Comparison of ENCODE assay signal across 9 cellular contexts in the genomic region with DNA sequence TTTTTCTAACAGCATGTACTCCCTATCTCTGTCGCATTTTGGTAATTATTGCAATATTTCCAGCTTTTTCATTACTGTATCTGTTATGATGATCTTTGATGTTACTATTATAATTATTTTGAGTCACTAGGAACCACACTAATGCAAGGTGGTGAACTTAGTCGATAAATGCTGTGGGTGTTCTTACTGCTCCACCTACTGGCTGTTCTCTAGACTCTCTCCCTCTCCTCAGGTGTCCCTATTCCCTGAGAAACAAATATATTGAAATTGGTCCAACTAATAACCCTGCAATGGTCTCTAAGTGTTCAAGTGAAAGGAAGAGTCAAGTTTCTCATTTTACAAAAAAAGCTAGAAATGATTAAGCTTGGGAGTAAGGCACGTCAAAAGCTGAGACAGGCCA. TPM values are rescaled to one million over a fixed set of nuclear protein-coding genes. Genes with fewer than 3 reads are reported as not detected.
DNase-seq lines count a peak whose midpoint lies in the region; ATAC-seq, FAIRE-seq and TF ChIP-seq lines count a peak whose summit lies in the region.
"Had no signal": no experiment of that assay in that cellular context is flagged by ENCODE, and none has a peak within 500 bp of the region (broad histone marks: within the 10 kb centered on the region; RNA-seq: fewer than 3 reads in every experiment).

No MANE protein-coding gene starts in this region.

- peak; percentile 78 for ATAC-seq in GM19351 (IDR thresholded peaks at IDR 0.05; ENCODE audit: unreplicated experiment)
- ATAC-seq in activated naive CD8-positive, alpha-beta T cell treated with anti-CD3 and anti-CD28 coated beads, Interleukin-2, amount 50 U/mL, for 24 hours: no peak

- no peak overlapping the region for H3K27ac Mint-ChIP-seq in endothelial cell (ENCODE audit: unreplicated experiment)
- H3K27ac Mint-ChIP-seq in activated naive CD8-positive, alpha-beta T cell treated with anti-CD3 and anti-CD28 coated beads, Interleukin-2, amount 50 U/mL, for 24 hours: no peak overlapping the region

- H3K9ac ChIP-seq in kidney (ENCODE audit: low read length in 2 of 2): no peak overlapping the region

- no peaks in the 10 kb centered on the region for H3K4me1 Mint-ChIP-seq in endothelial cell (ENCODE audit: unreplicated experiment)
- peaks cover 20% of the 10 kb centered on the region for H3K4me1 Mint-ChIP-seq in activated naive CD8-positive, alpha-beta T cell treated with anti-CD3 and anti-CD28 coated beads, Interleukin-2, amount 50 U/mL, for 24 hours

- intact Hi-C loops in kidney (cut with DNase I): no loop called here

- H3K4me3 Mint-ChIP-seq in endothelial cell (ENCODE audit: unreplicated experiment): no peak overlapping the region
- no peak overlapping the region for H3K4me3 Mint-ChIP-seq in activated naive CD8-positive, alpha-beta T cell treated with anti-CD3 and anti-CD28 coated beads, Interleukin-2, amount 50 U/mL, for 24 hours

- DNase-seq in Kasumi-1 (lab: John Stamatoyannopoulos, UW) (peak; percentile 41 to 44), endothelial cell (ENCODE audit: low spot score) (no peak), NCI-H1436 treated with DMSO at 0.1 percent for 48 hours (lab: John Stamatoyannopoulos, UW) (no peak), anterior cingulate cortex (lab: John Stamatoyannopoulos, UW) (no peak), kidney (no peak)
- no peak for DNase-seq in activated naive CD8-positive, alpha-beta T cell treated with anti-CD3 and anti-CD28 coated beads, Interleukin-2, amount 50 U/mL, for 24 hours

- FAIRE-seq in kidney (lab: Jason Lieb, UNC): no peak

- no peaks in the 10 kb centered on the region for H3K9me3 Mint-ChIP-seq in endothelial cell (ENCODE audit: unreplicated experiment)
- H3K9me3 Mint-ChIP-seq in activated naive CD8-positive, alpha-beta T cell treated with anti-CD3 and anti-CD28 coated beads, Interleukin-2, amount 50 U/mL, for 24 hours: no peaks in the 10 kb centered on the region

- H3K27ac ChIP-seq in C4-2B (no peak overlapping the region), kidney (ENCODE audit: low read depth in 2 of 2, low read length in 2 of 2) (no peak overlapping the region)
- H3K27ac ChIP-seq: epithelial cell of prostate had no signal

- H3K9me3 ChIP-seq in kidney (ENCODE audit: control insufficient read depth in 1 of 2, low read length in 2 of 2): no peaks in the 10 kb centered on the region

- no peaks in the 10 kb centered on the region for H3K27me3 Mint-ChIP-seq in endothelial cell (ENCODE audit: unreplicated experiment)
- H3K27me3 Mint-ChIP-seq in activated naive CD8-positive, alpha-beta T cell treated with anti-CD3 and anti-CD28 coated beads, Interleukin-2, amount 50 U/mL, for 24 hours: no peaks in the 10 kb centered on the region

- H3K4me3 ChIP-seq in kidney (ENCODE audit: low read length in 2 of 2): no peak overlapping the region

- TF ChIP-seq CTCF in C4-2B (conservative IDR thresholded peaks at IDR 0.05) (peak; percentile 76), endothelial cell (IDR thresholded peaks at IDR 0.05; ENCODE audit: unreplicated experiment) (peak; percentile 43), kidney (IDR thresholded peaks at IDR 0.05; ENCODE audit: borderline replicate concordance, extremely low read depth, insufficient read depth) (no peak)

- H3K4me1 ChIP-seq in kidney (ENCODE audit: control insufficient read depth in 1 of 2, insufficient read depth in 1 of 2, low read depth in 1 of 2, low read length in 2 of 2): no peaks in the 10 kb centered on the region

- peaks cover 16% of the 10 kb centered on the region for H3K36me3 Mint-ChIP-seq in endothelial cell (ENCODE audit: low read depth, unreplicated experiment)
- H3K36me3 Mint-ChIP-seq in activated naive CD8-positive, alpha-beta T cell treated with anti-CD3 and anti-CD28 coated beads, Interleukin-2, amount 50 U/mL, for 24 hours (ENCODE audit: low read depth): peaks cover 56% of the 10 kb centered on the region

- H3K36me3 ChIP-seq in kidney (ENCODE audit: control insufficient read depth in 1 of 2, insufficient read depth in 2 of 2, low read length in 2 of 2): peaks cover 18 to 22% of the 10 kb centered on the region in 2 donors

RNA-seq across cellular contexts. Expression of a gene that starts 10.5 kb away (rescaled TPM):
- total RNA-seq in endothelial cell (ENCODE audit: unreplicated experiment): 19.2 TPM
- total RNA-seq in kidney: 29.6 TPM
- 16.3 TPM for polyA plus RNA-seq in kidney (ENCODE audit: insufficient read depth, low read depth, low replicate concordance)

Comparison
In these comparisons a context has a peak if more than half of its experiments do, and no peak if none do; other contexts are left out.
1. DNase-seq: peak in Kasumi-1 (2 of 2); none in endothelial cell (single experiment), NCI-H1436 treated with DMSO at 0.1 percent for 48 hours (single experiment), anterior cingulate cortex (0 of 58), activated naive CD8-positive, alpha-beta T cell treated with anti-CD3 and anti-CD28 coated beads, Interleukin-2, amount 50 U/mL, for 24 hours (single experiment) and kidney (single experiment).